ENCODE assay signal across 1 cellular context in the genomic region with DNA sequence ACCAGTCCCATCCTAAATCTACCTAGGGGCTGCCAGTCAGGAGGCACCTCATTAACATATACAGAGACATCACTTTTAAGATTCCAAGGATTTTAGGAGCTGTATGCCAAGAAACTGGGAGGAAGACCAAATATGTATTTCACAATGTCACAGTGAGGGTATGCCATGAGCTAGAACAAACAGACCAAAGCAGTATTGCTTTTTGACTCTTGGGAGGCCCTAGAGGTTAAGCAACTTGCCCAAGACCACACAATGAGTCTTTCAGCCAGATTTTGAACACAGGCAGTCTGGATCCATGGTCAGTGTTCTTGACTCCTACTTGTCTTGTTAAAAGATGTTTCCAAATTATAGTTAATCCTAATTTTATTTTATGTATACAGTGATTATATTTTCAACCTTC. TPM values are rescaled to one million over a fixed set of nuclear protein-coding genes. Genes with fewer than 3 reads are reported as not detected.
"Had no signal": no experiment of that assay in that cellular context is flagged by ENCODE, and none has a peak within 500 bp of the region (broad histone marks: within the 10 kb centered on the region; RNA-seq: fewer than 3 reads in every experiment).

No MANE protein-coding gene starts in this region.

RNA-seq across cellular contexts. Expression of gene LIMS3, which starts 12.3 kb away (rescaled TPM):
- total RNA-seq: SK-MEL-5 had no signal
